ENCODE assay signal across 1 cellular context in genomic region chr12:111599459-111600295, GRCh38.
TF ChIP-seq lines count a peak whose summit lies in the region.

No MANE protein-coding gene starts in this region.

TF ChIP-seq in GM12878, 131 proteins besides CTCF, POLR2A, EP300 and RAD21 (continued from another document and continues in another):
- TF ChIP-seq USF1 (IDR thresholded peaks at IDR 0.05; ENCODE audit: borderline replicate concordance, extremely low read length, insufficient read depth, low read depth, low read length) (peak; percentile 87), RELA (IDR thresholded peaks at IDR 0.05; ENCODE audit: borderline replicate concordance, partially characterized antibody) (peak; percentile 51), MLLT1 (IDR thresholded peaks at IDR 0.05) (no peak), ZNF592 (IDR thresholded peaks at IDR 0.05) (0 out of 2 replicates have a peak, but pooled peaks have one; percentile 18), SKIL (IDR thresholded peaks at IDR 0.05; ENCODE audit: low read depth, poor library complexity, severe bottlenecking) (no peak), STAT1 (conservative IDR thresholded peaks at IDR 0.05) (no peak), MTA2 (IDR thresholded peaks at IDR 0.05; ENCODE audit: low read depth) (0 out of 2 replicates have a peak, but pooled peaks have one; percentile 7), ESRRA (IDR thresholded peaks at IDR 0.05; ENCODE audit: low read length) (no peak), NR2C2 (IDR thresholded peaks at IDR 0.05; ENCODE audit: borderline replicate concordance, control insufficient read depth, insufficient read length, low read depth) (no peak), LARP7 (IDR thresholded peaks at IDR 0.05) (peak; percentile 84), NRF1 (conservative IDR thresholded peaks at IDR 0.05; ENCODE audit: low read depth, low read length) (no peak), GATAD2B (conservative IDR thresholded peaks at IDR 0.05; ENCODE audit: low read depth) (peak; percentile 46), CREM (IDR thresholded peaks at IDR 0.05; ENCODE audit: low read depth) (peak; percentile 6; the same call in 1 of the 2 replicates), SUPT20H (IDR thresholded peaks at IDR 0.05; ENCODE audit: borderline replicate concordance, control insufficient read depth, low read depth, low read length) (no peak), EGR1 (IDR thresholded peaks at IDR 0.05; ENCODE audit: borderline replicate concordance in 1 of 2, low read depth in 2 of 2, low read length in 2 of 2) (peak; percentile 29 to 54; a peak in 2 of 3 replicates), IRF3 (IDR thresholded peaks at IDR 0.05) (no peak), CBX3 (IDR thresholded peaks at IDR 0.05; ENCODE audit: borderline replicate concordance, low read depth) (no peak), SPI1 (IDR thresholded peaks at IDR 0.05; ENCODE audit: borderline replicate concordance, insufficient read depth, low read depth, low read length) (no peak), SMAD1 (IDR thresholded peaks at IDR 0.05; ENCODE audit: low read depth, partially characterized antibody) (no peak), BACH1 (IDR thresholded peaks at IDR 0.05; ENCODE audit: borderline replicate concordance) (peak; percentile 51), BRCA1 (IDR thresholded peaks at IDR 0.05; ENCODE audit: low read depth, low read length) (no peak), CEBPZ (IDR thresholded peaks at IDR 0.05; ENCODE audit: low read depth, low read length) (no peak), BCLAF1 (IDR thresholded peaks at IDR 0.05) (no peak), NKRF (conservative IDR thresholded peaks at IDR 0.05) (peak; percentile 72), ZZZ3 (IDR thresholded peaks at IDR 0.05; ENCODE audit: control insufficient read depth, insufficient read length, low read depth) (no peak), CREB1 (IDR thresholded peaks at IDR 0.05; ENCODE audit: low read depth) (no peak), POLR2AphosphoS5 (IDR thresholded peaks at IDR 0.05; ENCODE audit: low read length) (peak; percentile 96), RUNX3 (IDR thresholded peaks at IDR 0.05; ENCODE audit: low read length) (peak; percentile 54; the same call in 1 of the 2 replicates), MYC (IDR thresholded peaks at IDR 0.05; ENCODE audit: insufficient read depth, insufficient read length, insufficient replicate concordance, low read length, severe bottlenecking) (peak; percentile 80), ZNF384 (IDR thresholded peaks at IDR 0.05; ENCODE audit: borderline replicate concordance, low read depth, low read length) (no peak), POLR2AphosphoS2 (IDR thresholded peaks at IDR 0.05; ENCODE audit: low read depth, low read length) (peak; percentile 75; the same call in 1 of the 2 replicates), RBBP5 (conservative IDR thresholded peaks at IDR 0.05) (no peak), EED (IDR thresholded peaks at IDR 0.05; ENCODE audit: low read depth) (no peak), ZBTB4 (CRISPR knock-in tag; IDR thresholded peaks at IDR 0.05) (no peak), SREBF2 (IDR thresholded peaks at IDR 0.05; ENCODE audit: low read length) (no peak), NBN (IDR thresholded peaks at IDR 0.05) (0 out of 2 replicates have a peak, but pooled peaks have one; percentile 50), ZSCAN29 (IDR thresholded peaks at IDR 0.05) (no peak)
